ENCODE assay signal across 9 cellular contexts in genomic region chr10:77428776-77429395, GRCh38.
DNase-seq lines count a peak whose midpoint lies in the region; ATAC-seq and TF ChIP-seq lines count a peak whose summit lies in the region.
"Had no signal": no experiment of that assay in that cellular context is flagged by ENCODE, and none has a peak within 500 bp of the region (broad histone marks: within the 10 kb centered on the region; RNA-seq: fewer than 3 reads in every experiment).

No MANE protein-coding gene starts in this region.

- peak; percentile 45 for ATAC-seq in Right ventricle myocardium superior (ENCODE audit: poor library complexity)
- ATAC-seq in HG02798 (IDR thresholded peaks at IDR 0.05; ENCODE audit: poor library complexity, unreplicated experiment) = no peak

- DNase-seq in Right ventricle myocardium superior (peak; percentile 62), cardiac septum (ENCODE audit: low spot score) (no peak), iPS-NIHi7 (ENCODE audit: extremely low spot score) (peak; percentile 75), HAP-1 (ENCODE audit: low spot score in 2 of 2) (no peak), NCI-H1694 (lab: John Stamatoyannopoulos, UW) (no peak)
- DNase-seq in T-helper 2 cell treated with Interferon-gamma antibody and Interleukin-4, amounts not matched to agents 5 μg/mL and 100 μg/mL, for 36 hours (ENCODE audit: low spot score) = no peak
- DNase-seq: DMS79 treated with DMSO at 0.1 percent for 48 hours had no signal

- H3K27me3 ChIP-seq in HAP-1 (ENCODE audit: low read depth) = no peaks in the 10 kb centered on the region

- H3K4me3 ChIP-seq in WI38 (ENCODE audit: low read depth, low read length) = no peak overlapping the region
- H3K4me3 ChIP-seq in HAP-1 = no peak overlapping the region

- H3K4me1 ChIP-seq in HAP-1 = no peaks in the 10 kb centered on the region

- no peaks in the 10 kb centered on the region for H3K9me3 ChIP-seq in HAP-1

- no peaks in the 10 kb centered on the region for H3K4me1 Mint-ChIP-seq in T-helper 2 cell treated with Interferon-gamma antibody and Interleukin-4, amounts not matched to agents 5 μg/mL and 100 μg/mL, for 36 hours (ENCODE audit: low read depth)

- H3K4me3 Mint-ChIP-seq in T-helper 2 cell treated with Interferon-gamma antibody and Interleukin-4, amounts not matched to agents 5 μg/mL and 100 μg/mL, for 36 hours = no peak overlapping the region

- in situ Hi-C loops in HAP-1 (cut with MboI; ENCODE audit: low sequenced_read_pairs) = no loop called here

- H3K9me3 Mint-ChIP-seq in T-helper 2 cell treated with Interferon-gamma antibody and Interleukin-4, amounts not matched to agents 5 μg/mL and 100 μg/mL, for 36 hours = no peaks in the 10 kb centered on the region

- H3K27me3 Mint-ChIP-seq in T-helper 2 cell treated with Interferon-gamma antibody and Interleukin-4, amounts not matched to agents 5 μg/mL and 100 μg/mL, for 36 hours (ENCODE audit: low read depth) = no peaks in the 10 kb centered on the region

- no peak overlapping the region for H3K27ac Mint-ChIP-seq in T-helper 2 cell treated with Interferon-gamma antibody and Interleukin-4, amounts not matched to agents 5 μg/mL and 100 μg/mL, for 36 hours

- intact Hi-C loops in Right ventricle myocardium superior (cut with DNase I) (no loop called here), cardiac septum (cut with DNase I) (no loop called here)

- no peaks in the 10 kb centered on the region for H3K36me3 Mint-ChIP-seq in T-helper 2 cell treated with Interferon-gamma antibody and Interleukin-4, amounts not matched to agents 5 μg/mL and 100 μg/mL, for 36 hours (ENCODE audit: low read depth)

- H3K36me3 ChIP-seq in HAP-1 (replicated peaks) = no peaks in the 10 kb centered on the region

- peak; percentile 74 for TF ChIP-seq CTCF in WI38 (IDR thresholded peaks at IDR 0.05; ENCODE audit: low read depth, low read length)

Comparison
In these comparisons a context has a peak if more than half of its experiments do, and no peak if none do; other contexts are left out.
1. DNase-seq: peak in Right ventricle myocardium superior (single experiment) and iPS-NIHi7 (single experiment); none in cardiac septum (single experiment), HAP-1 (0 of 2), NCI-H1694 (single experiment) and T-helper 2 cell treated with Interferon-gamma antibody and Interleukin-4, amounts not matched to agents 5 μg/mL and 100 μg/mL, for 36 hours (single experiment).